1 cellular context compared by ENCODE assay signal in genomic region chr9:120936011-120936763, GRCh38.
A peak's percentile ranks its signal among the peaks of the same experiment; 100 is the strongest.
TF ChIP-seq lines count a peak whose summit lies in the region.

No MANE protein-coding gene starts in this region.

TF ChIP-seq in K562, 482 proteins besides CTCF, POLR2A, EP300 and RAD21 (continued from another document):
- no peak for TF ChIP-seq ZNF449 (CRISPR knock-in tag; IDR thresholded peaks at IDR 0.05)
- no peak for TF ChIP-seq DNMT1 (IDR thresholded peaks at IDR 0.05)
- TF ChIP-seq ZNF282 (CRISPR knock-in tag; IDR thresholded peaks at IDR 0.05) = no peak
- no peak for TF ChIP-seq ESRRA (IDR thresholded peaks at IDR 0.05; ENCODE audit: borderline replicate concordance, low read depth)
- peak; percentile 53; the same call in 1 of the 2 replicates for TF ChIP-seq GABPB1 (CRISPR knock-in tag; IDR thresholded peaks at IDR 0.05)
- no peak for TF ChIP-seq ZNF124 (CRISPR knock-in tag; IDR thresholded peaks at IDR 0.05)
- TF ChIP-seq E2F5 (CRISPR knock-in tag; IDR thresholded peaks at IDR 0.05) = no peak
- peak; percentile 25; the same call in 1 of the 2 replicates for TF ChIP-seq CTBP1 (IDR thresholded peaks at IDR 0.05; ENCODE audit: borderline replicate concordance)
- TF ChIP-seq CLOCK (CRISPR knock-in tag; IDR thresholded peaks at IDR 0.05; ENCODE audit: borderline replicate concordance) = no peak
- peak; percentile 21 for TF ChIP-seq CTCFL (IDR thresholded peaks at IDR 0.05; ENCODE audit: borderline replicate concordance, insufficient read depth, low read depth, low read length, poor library complexity, severe bottlenecking)
- no peak for TF ChIP-seq ZNF780A (CRISPR knock-in tag; IDR thresholded peaks at IDR 0.05)
- TF ChIP-seq SMAD1 (IDR thresholded peaks at IDR 0.05; ENCODE audit: low read depth, low read length, partially characterized antibody) = no peak
- TF ChIP-seq TFE3 (CRISPR knock-in tag; IDR thresholded peaks at IDR 0.05) = no peak
- no peak for TF ChIP-seq TAF15 (IDR thresholded peaks at IDR 0.05; ENCODE audit: low read depth, low read length)
- TF ChIP-seq NFIC (IDR thresholded peaks at IDR 0.05) = peak; percentile 62
- TF ChIP-seq TCF15 (CRISPR knock-in tag; IDR thresholded peaks at IDR 0.05) = no peak
- no peak for TF ChIP-seq PREB (CRISPR knock-in tag; IDR thresholded peaks at IDR 0.05)
- TF ChIP-seq KLF16 (IDR thresholded peaks at IDR 0.05) = 0 out of 2 replicates have a peak, but pooled peaks have one; percentile 47
- TF ChIP-seq FOXJ2 (tag; IDR thresholded peaks at IDR 0.05) = no peak
- 0 out of 4 replicates have a peak, but pooled peaks have one; percentile 23 to 38 for TF ChIP-seq FOXK2 (conservative IDR thresholded peaks at IDR 0.05 in 1 of 2, IDR thresholded peaks at IDR 0.05 in 1 of 2; ENCODE audit: low read depth in 2 of 2)
- peak; percentile 20; the same call in 1 of the 2 replicates for TF ChIP-seq ETV5 (CRISPR knock-in tag; IDR thresholded peaks at IDR 0.05; ENCODE audit: low read depth)
- no peak for TF ChIP-seq ZNF561 (CRISPR knock-in tag; conservative IDR thresholded peaks at IDR 0.05)
- TF ChIP-seq ZNF212 (CRISPR knock-in tag; IDR thresholded peaks at IDR 0.05) = no peak
- no peak for TF ChIP-seq GMEB1 (CRISPR knock-in tag; IDR thresholded peaks at IDR 0.05)
- TF ChIP-seq TFAP4 (CRISPR knock-in tag; IDR thresholded peaks at IDR 0.05; ENCODE audit: borderline replicate concordance) = peak; percentile 65; the same call in 1 of the 2 replicates
- TF ChIP-seq E2F8 (IDR thresholded peaks at IDR 0.05; ENCODE audit: low read depth, partially characterized antibody) = no peak
- TF ChIP-seq JUN (IDR thresholded peaks at IDR 0.05; ENCODE audit: borderline replicate concordance, low read depth, low read length) = 0 out of 2 replicates have a peak, but pooled peaks have one; percentile 43
- no peak for TF ChIP-seq JUN (CRISPR knock-in tag; IDR thresholded peaks at IDR 0.05; ENCODE audit: borderline replicate concordance)
- no peak for TF ChIP-seq ZNF280B (CRISPR knock-in tag; IDR thresholded peaks at IDR 0.05)
- 0 out of 2 replicates have a peak, but pooled peaks have one; percentile 23 for TF ChIP-seq SMAD4 (CRISPR knock-in tag; conservative IDR thresholded peaks at IDR 0.05)
